31 cellular contexts compared by ENCODE assay signal in the genomic region with DNA sequence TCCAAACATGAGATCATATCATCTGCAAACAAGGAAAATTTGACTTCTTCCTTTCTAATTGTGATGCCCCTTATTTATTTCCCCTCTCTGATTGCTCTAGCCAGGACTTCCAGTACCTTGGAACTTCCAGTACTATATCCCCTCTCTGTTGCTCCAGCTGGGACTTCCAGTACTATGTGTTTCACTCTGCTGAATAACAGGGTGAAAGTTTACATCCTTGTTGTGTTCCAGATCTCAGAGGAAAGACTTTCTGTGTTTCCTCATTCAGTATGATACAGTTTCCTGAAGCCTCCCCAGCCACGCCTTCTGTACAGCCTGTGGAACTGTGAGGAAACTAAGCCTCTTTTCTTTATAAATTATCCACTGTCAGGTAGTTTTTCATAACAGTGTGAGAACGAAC.
"Had no signal": no experiment of that assay in that cellular context is flagged by ENCODE, and none has a peak within 500 bp of the region (broad histone marks: within the 10 kb centered on the region; RNA-seq: fewer than 3 reads in every experiment).

No MANE protein-coding gene starts in this region.

- H3K9me3 ChIP-seq: ascending aorta, body of pancreas, breast epithelium had no signal

- DNase-seq: activated B cell treated with CpG ODN at 0.5 μM for 24 hours; activated CD4-positive, alpha-beta memory T cell treated with anti-CD3 and anti-CD28 coated beads for 36 hours; activated CD4-positive, alpha-beta T cell treated with anti-CD3 and anti-CD28 coated beads for 4 hours; activated CD4-positive, alpha-beta T cell treated with anti-CD3 and anti-CD28 coated beads, Interleukin-2, amount 10 ng/mL, durations not matched to agents 24 days and 14 days; activated CD4-positive, alpha-beta T cell treated with anti-CD3 and anti-CD28 coated beads, Interleukin-2, amount 50 U/mL, for 1 hour; activated CD4-positive, alpha-beta T cell treated with anti-CD3 and anti-CD28 coated beads, Interleukin-2, amount 50 U/mL, for 4 hours; activated CD4-positive, CD25-positive, alpha-beta regulatory T cell treated with anti-CD3 and anti-CD28 coated beads, Interleukin-2, amount 50 U/mL, for 72 hours; activated CD8-positive, alpha-beta memory T cell treated with anti-CD3 and anti-CD28 coated beads, Interleukin-2, amount 50 U/mL, for 4 hours; activated CD8-positive, alpha-beta T cell treated with anti-CD3 and anti-CD28 coated beads for 36 hours; activated effector memory CD4-positive, alpha-beta T cell treated with Interleukin-2 at 50 U/mL for 16 hours; activated gamma-delta T cell; activated naive CD4-positive, alpha-beta T cell treated with anti-CD3 and anti-CD28 coated beads, Interleukin-2, amount 10 ng/mL, durations not matched to agents 7 days and 5 days; activated naive CD4-positive, alpha-beta T cell treated with Interleukin-2 at 50 U/mL for 16 hours; activated naive CD8-positive, alpha-beta T cell treated with anti-CD3 and anti-CD28 coated beads, Interleukin-2, amount 10 ng/mL, durations not matched to agents 7 days and 5 days; activated naive CD8-positive, alpha-beta T cell treated with anti-CD3 and anti-CD28 coated beads, Interleukin-2, amount 50 U/mL, for 24 hours; activated T-cell treated with anti-CD3 and anti-CD28 coated beads for 4 hours; activated T-cell treated with anti-CD3 and anti-CD28 coated beads, Interleukin-2, amount 50 U/mL, for 24 hours; activated T-cell treated with anti-CD3 and anti-CD28 coated beads, Interleukin-2, amount 50 U/mL, for 48 hours; amygdala; anterior cingulate cortex; body of pancreas; brain microvascular endothelial cell; central memory CD4-positive, alpha-beta T cell; SW 1271; T-helper 1 cell; T-helper 2 cell; T-helper 9 cell had no signal

- ATAC-seq: activated CD8-positive, alpha-beta T cell treated with anti-CD3 and anti-CD28 coated beads for 36 hours; activated naive CD8-positive, alpha-beta T cell treated with anti-CD3 and anti-CD28 coated beads, Interleukin-2, amount 50 U/mL, for 24 hours; body of pancreas had no signal

- H3K36me3 ChIP-seq: ascending aorta, brain microvascular endothelial cell, breast epithelium had no signal

- H3K4me1 ChIP-seq: ascending aorta, body of pancreas, breast epithelium had no signal

- FAIRE-seq: TTC549 had no signal

- H3K27ac ChIP-seq: ascending aorta, body of pancreas, brain microvascular endothelial cell, breast epithelium, VCaP had no signal

- H3K4me3 ChIP-seq: ascending aorta, body of pancreas, breast epithelium had no signal

- H3K27me3 ChIP-seq: ascending aorta, body of pancreas, brain microvascular endothelial cell had no signal
